ENCODE assay signal across 1 cellular context in the genomic region with DNA sequence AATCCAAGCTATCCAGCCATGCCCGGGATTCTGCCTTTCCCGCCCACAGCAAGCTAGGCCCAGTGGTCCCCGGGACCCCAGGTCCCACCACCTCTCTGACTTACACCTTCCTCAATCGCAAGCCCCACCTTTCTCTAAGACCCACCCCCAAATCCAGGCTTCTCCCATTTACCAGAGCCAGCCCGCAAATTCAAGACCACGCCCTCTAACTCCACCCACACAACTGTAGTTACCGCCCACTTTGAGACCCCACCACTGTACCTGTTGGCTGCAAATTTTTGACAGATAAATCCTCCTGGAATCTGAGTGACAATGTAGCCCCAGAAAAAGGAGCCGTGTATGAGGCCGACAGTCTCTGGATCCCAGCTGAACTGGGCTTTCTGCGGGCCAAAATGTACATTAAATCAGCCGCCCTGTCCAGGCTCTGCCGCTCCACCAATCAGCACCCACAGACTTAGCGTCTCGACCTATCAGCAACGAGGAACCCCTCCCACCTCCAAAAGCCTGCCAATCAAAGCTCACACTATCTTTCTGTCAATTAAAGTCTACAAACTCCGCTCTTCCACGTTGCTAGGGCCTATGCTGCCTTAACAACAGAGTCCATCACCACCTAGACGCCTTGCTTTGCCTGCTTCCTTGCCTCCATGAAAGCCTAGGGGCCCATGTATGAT.
TF ChIP-seq lines count a peak whose summit lies in the region.

No MANE protein-coding gene starts in this region.

TF ChIP-seq in HCT116, 20 proteins besides CTCF, POLR2A, EP300 and RAD21:
- TF ChIP-seq YY1 (IDR thresholded peaks at IDR 0.05; ENCODE audit: extremely low read depth, insufficient replicate concordance, low read depth, low read length) (no peak), EGR1 (IDR thresholded peaks at IDR 0.05; ENCODE audit: low read depth) (no peak), POLR2AphosphoS5 (IDR thresholded peaks at IDR 0.05; ENCODE audit: low read depth, low read length) (no peak), TCF7L2 (IDR thresholded peaks at IDR 0.05; ENCODE audit: borderline replicate concordance, extremely low read depth, insufficient read depth, insufficient read length) (no peak), REST (IDR thresholded peaks at IDR 0.05; ENCODE audit: low read depth) (no peak), ELF1 (IDR thresholded peaks at IDR 0.05; ENCODE audit: borderline replicate concordance, low read depth) (no peak), ZBTB33 (IDR thresholded peaks at IDR 0.05; ENCODE audit: extremely low read depth, insufficient replicate concordance, low read length) (no peak), ZFX (IDR thresholded peaks at IDR 0.05) (no peak), ZNF274 (IDR thresholded peaks at IDR 0.05; ENCODE audit: low read depth, low read length) (no peak), EZH2phosphoT487 (IDR thresholded peaks at IDR 0.05; ENCODE audit: borderline replicate concordance) (no peak), SIN3A (IDR thresholded peaks at IDR 0.05; ENCODE audit: low read depth) (no peak), SP1 (IDR thresholded peaks at IDR 0.05; ENCODE audit: low read depth) (no peak), SRF (IDR thresholded peaks at IDR 0.05; ENCODE audit: low read depth) (no peak)
- TF ChIP-seq, protein P1, sequence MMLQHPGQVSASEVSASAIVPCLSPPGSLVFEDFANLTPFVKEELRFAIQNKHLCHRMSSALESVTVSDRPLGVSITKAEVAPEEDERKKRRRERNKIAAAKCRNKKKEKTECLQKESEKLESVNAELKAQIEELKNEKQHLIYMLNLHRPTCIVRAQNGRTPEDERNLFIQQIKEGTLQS (IDR thresholded peaks at IDR 0.05), result no peak
